In the genomic region with DNA sequence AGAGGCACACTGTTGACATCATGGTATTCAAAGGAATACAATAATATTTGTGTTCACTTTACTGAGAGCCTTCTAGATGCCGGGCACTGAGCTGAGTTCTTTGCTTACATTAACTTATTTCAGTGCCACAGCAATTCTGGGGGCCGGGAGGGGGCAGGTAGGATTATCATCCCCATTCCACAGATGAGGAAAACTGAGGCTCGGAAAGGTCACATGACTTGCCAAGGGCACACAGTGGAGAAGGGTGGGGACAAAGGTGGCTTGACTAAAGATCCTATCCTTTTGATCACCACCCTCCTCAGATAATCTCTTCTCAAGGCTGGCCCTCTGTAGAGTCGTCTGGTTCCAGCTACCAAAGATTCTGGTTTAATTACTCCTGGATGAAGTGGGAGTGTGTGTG, we compare ENCODE assay signal across 27 cellular contexts. TPM values are rescaled to one million over a fixed set of nuclear protein-coding genes. Genes with fewer than 3 reads are reported as not detected.
A peak's percentile ranks its signal among the peaks of the same experiment; 100 is the strongest.
DNase-seq lines count a peak whose midpoint lies in the region; ATAC-seq, FAIRE-seq and TF ChIP-seq lines count a peak whose summit lies in the region.
"Had no signal": no experiment of that assay in that cellular context is flagged by ENCODE, and none has a peak within 500 bp of the region (broad histone marks: within the 10 kb centered on the region; RNA-seq: fewer than 3 reads in every experiment).

No MANE protein-coding gene starts in this region.

- H3K27me3 Mint-ChIP-seq in WTC11 (ENCODE audit: low read depth) (no peaks in the 10 kb centered on the region), nephron progenitor cell (ENCODE audit: low read depth, poor library complexity) (peaks cover 7% of the 10 kb centered on the region), GM23338 (ENCODE audit: insufficient read depth, low read depth, poor library complexity) (peaks cover 4% of the 10 kb centered on the region)
- H3K27me3 Mint-ChIP-seq: CD4-positive, alpha-beta memory T cell; CD4-positive, CD25-positive, alpha-beta regulatory T cell had no signal

- intact Hi-C loops in K562 (cut with micrococcal nuclease): no loop called here

- POLR2A ChIA-PET in WTC11 (lab: Charles Lee) (no interaction called here), K562 (lab: Yijun Ruan, JAX) (interaction anchor here (0.5 to 0.7 kb wide), 3 partner anchors 9 to 35 kb away, joined by 3 to 4 read pairs (median 3); no protein-coding TSS in a partner anchor)

- H3K9me3 ChIP-seq in K562 (replicated peaks; ENCODE audit: control insufficient read depth, insufficient read depth, low read depth, low read length): no peaks in the 10 kb centered on the region
- no peaks in the 10 kb centered on the region for H3K9me3 ChIP-seq in hepatocyte (ENCODE audit: low read depth)
- H3K9me3 ChIP-seq: BE2C had no signal

- H3K4me3 Mint-ChIP-seq in WTC11 (no peak overlapping the region), nephron progenitor cell (no peak overlapping the region), GM23338 (no peak overlapping the region)
- H3K4me3 Mint-ChIP-seq: CD14-positive monocyte; CD4-positive, alpha-beta memory T cell; CD4-positive, CD25-positive, alpha-beta regulatory T cell; CD8-positive, alpha-beta memory T cell had no signal

- no peak for FAIRE-seq in K562 (lab: Jason Lieb, UNC)
- FAIRE-seq: A204.1, GM12878, GM12892, GM19239 had no signal

- TF ChIP-seq RAD21 in K562 (CRISPR knock-in tag; conservative IDR thresholded peaks at IDR 0.05 in 1 of 2, IDR thresholded peaks at IDR 0.05 in 1 of 2): no peak

- H3K4me1 Mint-ChIP-seq in WTC11 (0 out of 2 replicates have a peak, but pooled peaks cover 3% of the 10 kb centered on the region), nephron progenitor cell (peaks cover 65% of the 10 kb centered on the region), GM23338 (no peaks in the 10 kb centered on the region)
- H3K4me1 Mint-ChIP-seq: CD14-positive monocyte; CD4-positive, alpha-beta memory T cell; CD4-positive, CD25-positive, alpha-beta regulatory T cell; CD8-positive, alpha-beta memory T cell had no signal

- H3K79me2 ChIP-seq in K562 (ENCODE audit: control insufficient read depth, insufficient read depth, low read length) (no peaks in the 10 kb centered on the region), GM23338 (replicated peaks; ENCODE audit: insufficient read depth) (peaks cover 5% of the 10 kb centered on the region; the same call in 1 of the 2 replicates), hepatocyte (no peaks in the 10 kb centered on the region)

- H4K20me1 ChIP-seq in K562 (replicated peaks; ENCODE audit: control insufficient read depth, insufficient read depth, low read length) (no peaks in the 10 kb centered on the region), GM23338 (replicated peaks; ENCODE audit: insufficient read depth) (peaks cover 4% of the 10 kb centered on the region; the same call in 1 of the 2 replicates), hepatocyte (ENCODE audit: insufficient read depth, poor library complexity, severe bottlenecking) (no peaks in the 10 kb centered on the region)
- H4K20me1 ChIP-seq: BLaER1 had no signal

- H3F3A ChIP-seq in GM23338 (replicated peaks; ENCODE audit: low read depth): no peaks in the 10 kb centered on the region

- DNase-seq in WTC11 (ENCODE audit: low spot score) (no peak), K562 (ENCODE audit: extremely low read depth in 1 of 4, low spot score in 3 of 4) (no peak), nephron progenitor cell (no peak), GM23338 (ENCODE audit: low spot score) (no peak), hepatocyte (ENCODE audit: low spot score) (no peak), H7 (no peak)
- DNase-seq: 8988T; ACHN; BE2C; C1 segment of cervical spinal cord; CD4-positive, alpha-beta memory T cell; CD4-positive, CD25-positive, alpha-beta regulatory T cell; CD8-positive, alpha-beta memory T cell; COR-L47; DMS 273 treated with DMSO at 0.1 percent for 48 hours; DMS153; DMS53; DMS79; DND-41; EL; GDM1 had no signal

- in situ Hi-C loops in K562 (cut with MboI): no loop called here

- TF ChIP-seq CTCF in WTC11 (IDR thresholded peaks at IDR 0.05): no peak
- no peak for TF ChIP-seq CTCF in K562 (IDR thresholded peaks at IDR 0.05 in 2 of 3, conservative IDR thresholded peaks at IDR 0.05 in 1 of 3; ENCODE audit: insufficient read depth in 2 of 3, low read depth in 1 of 3, low read length in 3 of 3)
- no peak for TF ChIP-seq CTCF in nephron progenitor cell (IDR thresholded peaks at IDR 0.05)
- TF ChIP-seq CTCF in GM23338 (conservative IDR thresholded peaks at IDR 0.05; ENCODE audit: low read depth in 2 of 2): no peak
- no peak for TF ChIP-seq CTCF in hepatocyte (IDR thresholded peaks at IDR 0.05; ENCODE audit: poor library complexity)

- no peak overlapping the region for H3K27ac Mint-ChIP-seq in WTC11
- H3K27ac Mint-ChIP-seq in nephron progenitor cell: peak overlapping the region; percentile 26
- no peak overlapping the region for H3K27ac Mint-ChIP-seq in GM23338
- H3K27ac Mint-ChIP-seq: CD4-positive, alpha-beta memory T cell; CD4-positive, CD25-positive, alpha-beta regulatory T cell; CD8-positive, alpha-beta memory T cell had no signal

- H3K9me3 Mint-ChIP-seq in WTC11: no peaks in the 10 kb centered on the region
- H3K9me3 Mint-ChIP-seq in nephron progenitor cell: peaks cover 11% of the 10 kb centered on the region
- H3K9me3 Mint-ChIP-seq in GM23338: peaks cover 3% of the 10 kb centered on the region; the same call in 2 of the 3 replicates

- no peaks in the 10 kb centered on the region for H3K9me1 ChIP-seq in K562 (ENCODE audit: control insufficient read depth, insufficient read depth, low read length)

- H2AFZ ChIP-seq in K562 (ENCODE audit: low read depth, low read length): no peak overlapping the region
- no peak overlapping the region for H2AFZ ChIP-seq in GM23338
- H2AFZ ChIP-seq in hepatocyte: no peak overlapping the region

- WGBS in K562 (ENCODE audit: insufficient coverage, low coverage, missing lambda C conversion rate): 0% methylated on average over 4 of the region's 4 CpGs
- WGBS in hepatocyte (ENCODE audit: low lambda C conversion rate, missing lambda C conversion rate): 90% methylated on average over 4 of the region's 4 CpGs

- no peak for TF ChIP-seq POLR2A in K562 (conservative IDR thresholded peaks at IDR 0.05)

- BruUV-seq in K562 (replicated peaks; lab: Mats Ljungman, UMichigan): no TSS peak

- no peak for TF ChIP-seq EP300 in K562 (IDR thresholded peaks at IDR 0.05; ENCODE audit: low read length)

- H3K9ac ChIP-seq in K562 (ENCODE audit: insufficient read depth in 1 of 2, low read depth in 2 of 2, low read length in 2 of 2): no peak overlapping the region
- H3K9ac ChIP-seq: BLaER1 had no signal

- H3K27ac ChIP-seq in K562 (ENCODE audit: extremely low read depth, low read depth, low read length) (no peak overlapping the region), GM23338 (ENCODE audit: low read depth) (no peak overlapping the region), hepatocyte (no peak overlapping the region)
- H3K27ac ChIP-seq: BLaER1 had no signal

- H3K27me3 ChIP-seq in K562 (ENCODE audit: control insufficient read depth in 2 of 2, insufficient read depth in 2 of 2, low read length in 2 of 2) (peaks cover 27 to 71% of the 10 kb centered on the region in 2 experiments; a peak in 4 of 5 replicates), GM23338 (ENCODE audit: insufficient read depth) (no peaks in the 10 kb centered on the region), hepatocyte (no peaks in the 10 kb centered on the region), H7 (ENCODE audit: control insufficient read depth, insufficient read depth, low read length) (no peaks in the 10 kb centered on the region)
- H3K27me3 ChIP-seq: BE2C, BLaER1 had no signal

- H3K4me1 ChIP-seq in K562 (replicated peaks in 1 of 2; ENCODE audit: control insufficient read depth in 2 of 2, insufficient read depth in 2 of 2, low read length in 2 of 2) (no peaks in the 10 kb centered on the region), GM23338 (ENCODE audit: insufficient read depth) (no peaks in the 10 kb centered on the region), hepatocyte (ENCODE audit: insufficient read depth) (no peaks in the 10 kb centered on the region)
- H3K4me1 ChIP-seq: BE2C had no signal

- no peak for ATAC-seq in WTC11
- no peak for ATAC-seq in K562
- ATAC-seq in GM23338: no peak
- ATAC-seq: GM12878 had no signal

- CTCF ChIA-PET in WTC11 (lab: Charles Lee): interaction anchor here (0.6 kb wide), 1 partner anchor 241 kb away, joined by 3 read pairs; no protein-coding TSS in a partner anchor
- CTCF ChIA-PET in K562 (lab: Yijun Ruan, JAX; ENCODE audit: low intra/inter-chr PET ratio): no interaction called here

- H3K36me3 ChIP-seq in K562 (ENCODE audit: control insufficient read depth, insufficient read depth, low read length) (no peaks in the 10 kb centered on the region), GM23338 (ENCODE audit: insufficient read depth) (no peaks in the 10 kb centered on the region), hepatocyte (replicated peaks; ENCODE audit: insufficient read depth, low read depth) (no peaks in the 10 kb centered on the region), H7 (replicated peaks; ENCODE audit: control insufficient read depth, insufficient read depth, low read length) (no peaks in the 10 kb centered on the region)
- H3K36me3 ChIP-seq: BE2C, BLaER1 had no signal

- H3K4me2 ChIP-seq in K562 (ENCODE audit: insufficient read depth, low read length): no peak overlapping the region
- no peak overlapping the region for H3K4me2 ChIP-seq in GM23338
- H3K4me2 ChIP-seq in hepatocyte: no peak overlapping the region
- H3K4me2 ChIP-seq: BLaER1 had no signal

- H3K36me3 Mint-ChIP-seq in WTC11 (no peaks in the 10 kb centered on the region), nephron progenitor cell (ENCODE audit: low read depth) (peaks cover 22% of the 10 kb centered on the region), GM23338 (ENCODE audit: low read depth) (peaks cover 8% of the 10 kb centered on the region; the same call in 1 of the 3 replicates)
- H3K36me3 Mint-ChIP-seq: CD14-positive monocyte; CD4-positive, alpha-beta memory T cell; CD4-positive, CD25-positive, alpha-beta regulatory T cell; CD8-positive, alpha-beta memory T cell had no signal

- no peak overlapping the region for H3K4me3 ChIP-seq in K562
- H3K4me3 ChIP-seq in GM23338: no peak overlapping the region
- H3K4me3 ChIP-seq in hepatocyte: no peak overlapping the region
- no peak overlapping the region for H3K4me3 ChIP-seq in H7 (ENCODE audit: insufficient read depth, low read depth, low read length)
- H3K4me3 ChIP-seq: BLaER1, GM12878 had no signal

- no peaks in the 10 kb centered on the region for H3K9me2 ChIP-seq in GM23338 (ENCODE audit: insufficient read depth)
- no peaks in the 10 kb centered on the region for H3K9me2 ChIP-seq in hepatocyte (replicated peaks; ENCODE audit: insufficient read depth)

RNA-seq across cellular contexts. Expression of a gene that starts 38.7 kb away (rescaled TPM):
- total RNA-seq in WTC11 (2021): 13.7 to 19.9 TPM (median 16.2 TPM) in 3 replicates
- 7.9 and 9.6 TPM in 2 replicates for total RNA-seq in K562 (2011; cell fraction: chromatin; rRNA removed; ENCODE audit: low replicate concordance)
- total RNA-seq in K562 (2011; cell fraction: nucleolus; rRNA removed): 4.5 and 7.5 TPM in 2 replicates
- 11.1 and 15.3 TPM in 2 replicates for total RNA-seq in K562 (2011; cell fraction: nucleoplasm; rRNA removed)
- total RNA-seq in K562 (2014; rRNA removed): 5.4 and 7.7 TPM in 2 replicates
- 4.2 and 5.1 TPM in 2 replicates for total RNA-seq in K562 (2014; rRNA removed; fragmentation: Illumina TruSeq; extraction: Trizol)
- 5.4 and 5.5 TPM in 2 replicates for total RNA-seq in K562 (2015; rRNA removed; fragmentation: Illumina TruSeq; extraction: Trizol)
- 20.9 and 21.6 TPM in 2 replicates for total RNA-seq in K562 (2021)
- 2.1 and 4.6 TPM in 2 replicates for polyA plus RNA-seq in K562 (2011; rRNA removed)
- 2.4 and 4.5 TPM in 2 replicates for polyA plus RNA-seq in K562 (2011; cell fraction: cytosol; rRNA removed)
- polyA plus RNA-seq in K562 (2011; cell fraction: nucleus; rRNA removed): 8.0 and 13.3 TPM in 2 replicates
- polyA plus RNA-seq in K562 (2012): 11.9 and 13.9 TPM in 2 replicates
- 15.1 and 15.8 TPM in 2 replicates for polyA plus RNA-seq in K562 (2014; fragmentation: Illumina TruSeq; extraction: Trizol)
- polyA plus RNA-seq in K562 (2014; fragmentation: Nextera tagmentation; extraction: Ambion mirVana): 1 to 10 TPM; 3.5 to 6.4 TPM
- 9.5 and 11.6 TPM in 2 replicates for polyA plus RNA-seq in K562 (2014; rRNA removed)
- 1.9 and 3.4 TPM in 2 replicates for polyA minus RNA-seq in K562 (2011; rRNA and poly(A)+ RNA removed)
- 2.6 and 7.2 TPM in 2 replicates for polyA minus RNA-seq in K562 (2011; cell fraction: cytosol; rRNA and poly(A)+ RNA removed)
- 3.1 and 6.9 TPM in 2 replicates for polyA minus RNA-seq in K562 (2011; cell fraction: nucleus; rRNA and poly(A)+ RNA removed)
- 10.0 and 15.0 TPM in 2 replicates for total RNA-seq in GM23338 (2014; rRNA removed; shearing (Covaris generic))
- polyA plus RNA-seq in GM23338 (2016; fragmentation: Nextera tagmentation; extraction: Ambion mirVana): 9.9 and 11.2 TPM in 2 replicates
- 7.9 and 9.3 TPM in 2 replicates for total RNA-seq in hepatocyte
- 10.8 and 15.6 TPM in 2 replicates for polyA plus RNA-seq in hepatocyte
- 6.9 and 11.5 TPM in 2 replicates for total RNA-seq in H7 (2014; rRNA removed; shearing (Covaris generic))
- total RNA-seq: CD4-positive, CD25-positive, alpha-beta regulatory T cell had no signal
- polyA plus RNA-seq: CD14-positive monocyte; CD4-positive, CD25-positive, alpha-beta regulatory T cell had no signal
